Comparison of ENCODE assay signal across 8 cellular contexts in the genomic region with DNA sequence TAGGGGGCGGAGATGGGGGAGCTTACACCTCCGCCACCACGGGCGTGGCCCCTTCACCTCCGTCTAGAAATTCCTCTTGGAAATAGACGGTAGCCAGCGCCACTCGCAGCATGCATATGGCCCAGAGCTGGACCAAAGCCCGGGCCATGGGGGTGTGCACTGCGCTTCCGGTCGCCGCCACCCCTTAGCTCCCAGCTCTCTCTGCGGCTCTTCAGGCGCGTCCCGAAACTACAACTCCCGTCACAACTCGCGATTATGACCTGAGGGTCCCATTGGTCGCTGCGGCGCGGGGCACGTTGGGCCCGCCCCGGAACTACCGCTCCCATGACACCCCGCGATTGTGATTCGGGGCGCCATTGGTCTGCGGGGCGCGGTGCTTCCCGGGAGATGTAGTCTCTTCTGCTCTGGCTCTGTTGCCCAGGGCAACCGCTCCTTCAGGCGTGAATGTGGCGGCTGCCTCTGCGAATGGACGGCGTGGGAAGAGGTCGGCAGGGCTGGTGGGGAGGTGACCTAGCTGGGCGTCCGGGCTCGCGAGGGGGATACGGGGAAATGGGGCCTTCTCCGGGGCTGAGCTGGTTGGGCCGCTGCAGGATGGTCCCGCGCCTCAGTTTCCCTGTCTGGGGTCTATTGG. TPM values are rescaled to one million over a fixed set of nuclear protein-coding genes. Genes with fewer than 3 reads are reported as not detected.
DNase-seq lines count a peak whose midpoint lies in the region; ATAC-seq lines count a peak whose summit lies in the region.

Gene C19orf44 (plus strand): TSS at position 413 of the 631 bp plus-strand sequence. CDS start 4,399 bp downstream, outside the sequence.
Gene CALR3 (minus strand): TSS at position 186 of the 631 bp plus-strand sequence. CDS start 38 bp downstream, at position 148.

- H3K36me3 ChIP-seq in rectal smooth muscle tissue (ENCODE audit: control insufficient read depth, insufficient read depth, low read length) (peaks cover 2% of the 10 kb centered on the region), aorta (ENCODE audit: control insufficient read depth in 1 of 2, insufficient read depth in 2 of 2, low read length in 1 of 2) (no peaks in the 10 kb centered on the region)

- ATAC-seq in GM18508 (IDR thresholded peaks at IDR 0.05; ENCODE audit: insufficient read depth, unreplicated experiment): peak; percentile 85
- ATAC-seq in HG02981 (IDR thresholded peaks at IDR 0.05; ENCODE audit: unreplicated experiment): peak; percentile 97
- peak; percentile 100 for ATAC-seq in aorta (ENCODE audit: low FRiP score)

- no peaks in the 10 kb centered on the region for H3K4me1 ChIP-seq in rectal smooth muscle tissue (ENCODE audit: control insufficient read depth, insufficient read depth, low read length)
- H3K4me1 ChIP-seq in aorta (ENCODE audit: control insufficient read depth in 1 of 2, insufficient read depth in 2 of 2, low read length in 2 of 2): no peaks in the 10 kb centered on the region

- DNase-seq in NCI-H2029 (lab: John Stamatoyannopoulos, UW) (peak; percentile 99), T-helper 9 cell (peak; percentile 93), astrocyte of the hippocampus (ENCODE audit: low read depth, low spot score) (peak; percentile 100), hepatic stellate cell (ENCODE audit: low spot score) (peak; percentile 98), aorta (peak; percentile 99)

- no peaks in the 10 kb centered on the region for H3K9me3 ChIP-seq in aorta (ENCODE audit: control insufficient read depth, low read length)

- H3K27ac ChIP-seq in rectal smooth muscle tissue (ENCODE audit: low read depth, low read length): peak within 1 kb of the TSS; percentile 77
- peak within 1 kb of the TSS in 1 of 2 donors; percentile 15 for H3K27ac ChIP-seq in aorta (ENCODE audit: low read depth in 1 of 2, low read length in 2 of 2)

- peak within 1 kb of the TSS; percentile 92 for H3K4me3 ChIP-seq in rectal smooth muscle tissue (ENCODE audit: low read length)
- H3K4me3 ChIP-seq in aorta (ENCODE audit: low read length in 2 of 2): peak within 1 kb of the TSS; percentile 74 to 77

- H3K27me3 ChIP-seq in rectal smooth muscle tissue (ENCODE audit: control insufficient read depth, insufficient read depth, low read length): no peaks in the 10 kb centered on the region
- no peaks in the 10 kb centered on the region for H3K27me3 ChIP-seq in aorta (ENCODE audit: control insufficient read depth in 1 of 2, insufficient read depth in 2 of 2, low read length in 1 of 2)

- WGBS in aorta, 2 donors: 0 to 1% methylated on average over 46 to 52 of the region's 52 CpGs

- intact Hi-C loops in aorta (cut with DNase I): no loop called here

- H3K9ac ChIP-seq in rectal smooth muscle tissue (ENCODE audit: low read length): peak within 1 kb of the TSS; percentile 40

RNA-seq across cellular contexts. Expression of gene C19orf44, which starts in this region (rescaled TPM):
- total RNA-seq in aorta: 1 to 10 TPM; 3.6 to 6.4 TPM
- polyA plus RNA-seq in aorta: 1 to 10 TPM; 1.4 to 8.2 TPM

RNA-seq across cellular contexts. Expression of gene CALR3, which starts in this region (rescaled TPM):
- total RNA-seq in aorta: not detected
- polyA plus RNA-seq in aorta: not detected
